Comparison of ENCODE assay signal across 19 cellular contexts in the genomic region with DNA sequence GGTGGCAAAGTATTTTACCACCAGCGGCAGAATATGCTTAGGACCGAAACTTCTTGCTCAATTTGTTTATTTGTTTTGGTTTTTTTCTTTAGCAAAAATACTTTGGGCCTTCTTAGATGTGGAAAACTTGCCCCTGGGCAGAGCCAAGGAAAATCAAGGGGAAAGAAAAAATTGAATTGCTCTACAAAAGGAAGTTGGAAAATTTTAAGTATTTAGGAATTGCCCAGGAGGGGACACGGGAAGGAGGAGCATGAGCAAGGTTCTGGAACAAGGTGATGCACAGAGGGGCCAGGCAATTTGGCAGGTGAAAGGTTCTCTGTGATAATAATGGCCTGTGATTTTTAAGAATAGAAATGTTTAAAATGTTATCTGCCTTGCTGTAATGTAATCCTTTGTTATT. TPM values are rescaled to one million over a fixed set of nuclear protein-coding genes. Genes with fewer than 3 reads are reported as not detected.
A peak's percentile ranks its signal among the peaks of the same experiment; 100 is the strongest.
DNase-seq lines count a peak whose midpoint lies in the region; ATAC-seq and TF ChIP-seq lines count a peak whose summit lies in the region.
"Had no signal": no experiment of that assay in that cellular context is flagged by ENCODE, and none has a peak within 500 bp of the region (broad histone marks: within the 10 kb centered on the region; RNA-seq: fewer than 3 reads in every experiment).

No MANE protein-coding gene starts in this region.

- ATAC-seq in heart left ventricle (no peak), Right ventricle myocardium superior (ENCODE audit: poor library complexity) (no peak), psoas muscle (no peak), upper lobe of left lung (ENCODE audit: low FRiP score in 2 of 2) (no peak)
- ATAC-seq in natural killer cell treated with Interleukin-12 subunit alpha and Interleukin-12 subunit beta and Interleukin-15 and Interleukin-18, amount 100 ng/mL, for 72 hours = no peak
- ATAC-seq in activated CD4-positive, CD25-positive, alpha-beta regulatory T cell treated with anti-CD3 and anti-CD28 coated beads, Interleukin-2, amount 50 U/mL, for 24 hours = no peak
- ATAC-seq: activated naive CD8-positive, alpha-beta T cell treated with anti-CD3 and anti-CD28 coated beads, Interleukin-2, amount 50 U/mL, for 24 hours; activated T-cell treated with anti-CD3 and anti-CD28 coated beads, Interleukin-2, amount 50 U/mL, for 72 hours; natural killer cell had no signal

- intact Hi-C loops in heart left ventricle (cut with DNase I) = no loop called here
- intact Hi-C loops in Right ventricle myocardium superior (cut with DNase I) = no loop called here
- intact Hi-C loops in psoas muscle (cut with DNase I) = no loop called here

- peaks cover 4 to 33% of the 10 kb centered on the region in 2 donors for H3K27me3 Mint-ChIP-seq in natural killer cell treated with Interleukin-12 subunit alpha and Interleukin-12 subunit beta and Interleukin-15 and Interleukin-18, amount 100 ng/mL, for 72 hours
- H3K27me3 Mint-ChIP-seq: CD4-positive, CD25-positive, alpha-beta regulatory T cell had no signal

- H3K27ac Mint-ChIP-seq in natural killer cell treated with Interleukin-12 subunit alpha and Interleukin-12 subunit beta and Interleukin-15 and Interleukin-18, amount 100 ng/mL, for 72 hours = no peak overlapping the region
- H3K27ac Mint-ChIP-seq: activated naive CD8-positive, alpha-beta T cell treated with anti-CD3 and anti-CD28 coated beads, Interleukin-2, amount 50 U/mL, for 24 hours; CD4-positive, CD25-positive, alpha-beta regulatory T cell; natural killer cell had no signal

- no peak for TF ChIP-seq POLR2A in heart left ventricle (IDR thresholded peaks at IDR 0.05)
- no peak for TF ChIP-seq POLR2A in upper lobe of left lung (IDR thresholded peaks at IDR 0.05)

- no peaks in the 10 kb centered on the region for H3K4me1 Mint-ChIP-seq in natural killer cell treated with Interleukin-12 subunit alpha and Interleukin-12 subunit beta and Interleukin-15 and Interleukin-18, amount 100 ng/mL, for 72 hours (ENCODE audit: low read depth in 2 of 2)
- H3K4me1 Mint-ChIP-seq: activated naive CD8-positive, alpha-beta T cell treated with anti-CD3 and anti-CD28 coated beads, Interleukin-2, amount 50 U/mL, for 24 hours; CD4-positive, CD25-positive, alpha-beta regulatory T cell; natural killer cell had no signal

- H3K27me3 ChIP-seq in heart left ventricle (no peaks in the 10 kb centered on the region), psoas muscle (ENCODE audit: insufficient read depth in 3 of 3, low read length in 2 of 3) (no peaks in the 10 kb centered on the region), upper lobe of left lung (no peaks in the 10 kb centered on the region)

- no peak for TF ChIP-seq CTCF in heart left ventricle (IDR thresholded peaks at IDR 0.05)
- TF ChIP-seq CTCF in psoas muscle (IDR thresholded peaks at IDR 0.05) = no peak
- TF ChIP-seq CTCF in upper lobe of left lung (IDR thresholded peaks at IDR 0.05) = no peak

- TF ChIP-seq EP300 in upper lobe of left lung (IDR thresholded peaks at IDR 0.05) = no peak

- 72 to 82% (median 79%) methylated on average over 3 of the region's 3 CpGs for WGBS in heart left ventricle, 4 donors
- WGBS in psoas muscle, 3 donors = 62 to 64% (median 64%) methylated on average over 3 of the region's 3 CpGs
- 68 to 76% methylated on average over 3 of the region's 3 CpGs for WGBS in upper lobe of left lung, 2 donors

- DNase-seq in heart left ventricle (no peak), Right ventricle myocardium superior (no peak), epithelial cell of prostate (ENCODE audit: low read depth, low spot score) (no peak), psoas muscle (no peak), upper lobe of left lung (no peak), NCI-H1436 (lab: John Stamatoyannopoulos, UW) (no peak)
- DNase-seq in natural killer cell treated with Interleukin-12 subunit alpha and Interleukin-12 subunit beta and Interleukin-15 and Interleukin-18, amount 100 ng/mL, for 72 hours (ENCODE audit: low spot score) = no peak
- DNase-seq: activated CD4-positive, alpha-beta T cell treated with anti-CD3 and anti-CD28 coated beads, Interleukin-2, amount 50 U/mL, for 48 hours; activated naive CD8-positive, alpha-beta T cell treated with anti-CD3 and anti-CD28 coated beads, Interleukin-2, amount 50 U/mL, for 24 hours; activated T-cell treated with anti-CD3 and anti-CD28 coated beads, Interleukin-2, amount 50 U/mL, for 72 hours; CD4-positive, CD25-positive, alpha-beta regulatory T cell; central memory CD4-positive, alpha-beta T cell; DND-41; natural killer cell; NCI-H1048; NCI-H2081 treated with DMSO at 0.1 percent for 48 hours; stimulated activated CD8-positive, alpha-beta memory T cell treated with anti-CD3 and anti-CD28 coated beads, Interleukin-4, amount 100 ng/mL, for 48 hours had no signal

- no peak overlapping the region for H3K4me3 Mint-ChIP-seq in natural killer cell treated with Interleukin-12 subunit alpha and Interleukin-12 subunit beta and Interleukin-15 and Interleukin-18, amount 100 ng/mL, for 72 hours
- H3K4me3 Mint-ChIP-seq: activated naive CD8-positive, alpha-beta T cell treated with anti-CD3 and anti-CD28 coated beads, Interleukin-2, amount 50 U/mL, for 24 hours; activated T-cell treated with anti-CD3 and anti-CD28 coated beads, Interleukin-2, amount 50 U/mL, for 72 hours; CD4-positive, CD25-positive, alpha-beta regulatory T cell; endodermal cell; natural killer cell had no signal

- H3K4me3 ChIP-seq in heart left ventricle = peak overlapping the region in 1 of 12 donors; percentile 32
- no peak overlapping the region for H3K4me3 ChIP-seq in psoas muscle
- no peak overlapping the region for H3K4me3 ChIP-seq in upper lobe of left lung

- H3K36me3 Mint-ChIP-seq in natural killer cell treated with Interleukin-12 subunit alpha and Interleukin-12 subunit beta and Interleukin-15 and Interleukin-18, amount 100 ng/mL, for 72 hours = no peaks in the 10 kb centered on the region
- H3K36me3 Mint-ChIP-seq: CD4-positive, CD25-positive, alpha-beta regulatory T cell; natural killer cell had no signal

- H3K27ac ChIP-seq in heart left ventricle = peak overlapping the region; percentile 19 to 92 (median 66)
- peak overlapping the region; percentile 91 for H3K27ac ChIP-seq in epithelial cell of prostate
- H3K27ac ChIP-seq in psoas muscle = peak overlapping the region; percentile 38
- H3K27ac ChIP-seq in upper lobe of left lung = peak overlapping the region; percentile 21 to 67 (median 42)

- peaks cover 0 to 28% (median 16%) of the 10 kb centered on the region in 12 donors for H3K4me1 ChIP-seq in heart left ventricle
- no peaks in the 10 kb centered on the region for H3K4me1 ChIP-seq in psoas muscle
- peaks cover 0 to 11% (median 3%) of the 10 kb centered on the region in 4 donors for H3K4me1 ChIP-seq in upper lobe of left lung

- H3K9me3 Mint-ChIP-seq in natural killer cell treated with Interleukin-12 subunit alpha and Interleukin-12 subunit beta and Interleukin-15 and Interleukin-18, amount 100 ng/mL, for 72 hours = no peaks in the 10 kb centered on the region
- H3K9me3 Mint-ChIP-seq: activated naive CD8-positive, alpha-beta T cell treated with anti-CD3 and anti-CD28 coated beads, Interleukin-2, amount 50 U/mL, for 24 hours; activated T-cell treated with anti-CD3 and anti-CD28 coated beads, Interleukin-2, amount 50 U/mL, for 72 hours; CD4-positive, CD25-positive, alpha-beta regulatory T cell; endodermal cell; natural killer cell had no signal

- no peaks in the 10 kb centered on the region for H3K36me3 ChIP-seq in heart left ventricle
- no peaks in the 10 kb centered on the region for H3K36me3 ChIP-seq in psoas muscle (ENCODE audit: insufficient read depth in 1 of 2, low read depth in 1 of 2)
- H3K36me3 ChIP-seq in upper lobe of left lung = no peaks in the 10 kb centered on the region

- peaks cover 0 to 6% (median 0%) of the 10 kb centered on the region in 12 donors for H3K9me3 ChIP-seq in heart left ventricle
- no peaks in the 10 kb centered on the region for H3K9me3 ChIP-seq in psoas muscle
- H3K9me3 ChIP-seq in upper lobe of left lung = no peaks in the 10 kb centered on the region

RNA-seq across cellular contexts. Expression of a gene that starts 28.6 kb away (rescaled TPM):
- total RNA-seq in heart left ventricle = 10 to 100 TPM in 4 of 9 donors, 1 to 10 TPM in 5; 2.1 to 17.3 (median 5.0) TPM
- polyA plus RNA-seq in heart left ventricle = 1 to 10 TPM; 3.7 to 4.0 TPM
- 3.6 TPM for total RNA-seq in Right ventricle myocardium superior
- total RNA-seq in psoas muscle = 1 to 10 TPM in 3 of 4 donors, under 1 TPM in 1; 0.74 to 3.7 (median 1.6) TPM
- 1 to 10 TPM in 2 of 3 donors, under 1 TPM in 1; 0.79 to 1.5 (median 1.0) TPM for polyA plus RNA-seq in psoas muscle
- total RNA-seq in upper lobe of left lung = 10 to 100 TPM in 3 of 6 donors, 1 to 10 TPM in 3; 5.8 to 29.3 (median 10.0) TPM
- not detected for total RNA-seq in natural killer cell treated with Interleukin-12 subunit alpha and Interleukin-12 subunit beta and Interleukin-15 and Interleukin-18, amount 100 ng/mL, for 72 hours
- total RNA-seq: CD4-positive, CD25-positive, alpha-beta regulatory T cell had no signal
- polyA plus RNA-seq: CD4-positive, CD25-positive, alpha-beta regulatory T cell had no signal

Comparison
In these comparisons a context has a peak if more than half of its experiments do, and no peak if none do; other contexts are left out.
1. H3K27ac ChIP-seq: peak in every context shown above with its lines; median percentile 91 in epithelial cell of prostate; 66 in heart left ventricle; 42 in upper lobe of left lung; 38 in psoas muscle.